In genomic region chr17:81865358-81865732, GRCh38 we compare ENCODE assay signal across 17 cellular contexts. TPM values are rescaled to one million over a fixed set of nuclear protein-coding genes. Genes with fewer than 3 reads are reported as not detected.
DNase-seq lines count a peak whose midpoint lies in the region; ATAC-seq lines count a peak whose summit lies in the region.
"Had no signal": no experiment of that assay in that cellular context is flagged by ENCODE, and none has a peak within 500 bp of the region (broad histone marks: within the 10 kb centered on the region; RNA-seq: fewer than 3 reads in every experiment).

No MANE protein-coding gene starts in this region.

- peaks cover 47% of the 10 kb centered on the region for H3K36me3 Mint-ChIP-seq in T-helper 2 cell treated with Interferon-gamma antibody and Interleukin-4, amounts not matched to agents 5 μg/mL and 100 μg/mL, for 36 hours (ENCODE audit: low read depth)
- H3K36me3 Mint-ChIP-seq in central memory CD8-positive, alpha-beta T cell (ENCODE audit: insufficient read depth) = peaks cover 61% of the 10 kb centered on the region

- H2AFZ ChIP-seq in GM23248 (no peak overlapping the region), neuronal stem cell (ENCODE audit: low read length) (no peak overlapping the region)
- H2AFZ ChIP-seq: hepatocyte had no signal

- no peaks in the 10 kb centered on the region for H3K9me2 ChIP-seq in GM23248 (ENCODE audit: insufficient read depth)

- in situ Hi-C loops in GM23248 (cut with MboI) = no loop called here

- H3K27ac ChIP-seq in GM23248 = peak overlapping the region; percentile 90; the same call in 1 of the 2 replicates
- H3K27ac ChIP-seq in neuronal stem cell (replicated peaks; ENCODE audit: low read length) = no peak overlapping the region
- H3K27ac ChIP-seq: hepatocyte, suprapubic skin had no signal

- no peak for DNase-seq in T-helper 2 cell treated with Interferon-gamma antibody and Interleukin-4, amounts not matched to agents 5 μg/mL and 100 μg/mL, for 36 hours (ENCODE audit: low spot score)
- no peak for DNase-seq in T-helper 2 cell
- DNase-seq in GM23248 = no peak
- no peak for DNase-seq in central memory CD8-positive, alpha-beta T cell (ENCODE audit: low spot score in 2 of 2)
- DNase-seq in neuronal stem cell (ENCODE audit: low spot score) = no peak
- DNase-seq in Ammon's horn (ENCODE audit: low spot score) = no peak
- no peak for DNase-seq in NCI-H526 (lab: John Stamatoyannopoulos, UW)
- DNase-seq in H4 (ENCODE audit: low spot score) = no peak
- DNase-seq: NCI-H1694, NCI-H446 treated with DMSO at 0.1 percent for 48 hours had no signal

- H3K9me3 ChIP-seq in GM23248 (ENCODE audit: low read depth) = no peaks in the 10 kb centered on the region
- H3K9me3 ChIP-seq in neuronal stem cell (replicated peaks in 1 of 2; ENCODE audit: control insufficient read depth in 2 of 2, insufficient read depth in 1 of 2, low read depth in 1 of 2, low read length in 2 of 2) = no peaks in the 10 kb centered on the region
- H3K9me3 ChIP-seq: neutrophil, suprapubic skin had no signal

- no peaks in the 10 kb centered on the region for H4K20me1 ChIP-seq in GM23248 (ENCODE audit: insufficient read depth)

- H3K27me3 ChIP-seq in GM23248 (replicated peaks; ENCODE audit: insufficient read depth) = no peaks in the 10 kb centered on the region
- no peaks in the 10 kb centered on the region for H3K27me3 ChIP-seq in neuronal stem cell (ENCODE audit: control insufficient read depth in 3 of 3, insufficient read depth in 3 of 3, low read depth in 1 of 3, low read length in 3 of 3)
- H3K27me3 ChIP-seq: hepatocyte, neutrophil, suprapubic skin had no signal

- no peak overlapping the region for H3K18ac ChIP-seq in neuronal stem cell (ENCODE audit: low read length)

- H4K91ac ChIP-seq in neuronal stem cell (ENCODE audit: low read depth, low read length, poor library complexity) = no peak overlapping the region

- H3K27me3 Mint-ChIP-seq in T-helper 2 cell treated with Interferon-gamma antibody and Interleukin-4, amounts not matched to agents 5 μg/mL and 100 μg/mL, for 36 hours (ENCODE audit: low read depth) = no peaks in the 10 kb centered on the region
- no peaks in the 10 kb centered on the region for H3K27me3 Mint-ChIP-seq in central memory CD8-positive, alpha-beta T cell
- H3K27me3 Mint-ChIP-seq: activated naive CD8-positive, alpha-beta T cell had no signal

- H3K4me3 ChIP-seq in GM23248 (no peak overlapping the region), neuronal stem cell (ENCODE audit: low read length in 2 of 2) (no peak overlapping the region)
- H3K4me3 ChIP-seq: hepatocyte, skin epidermis, suprapubic skin had no signal

- H2BK5ac ChIP-seq in neuronal stem cell (ENCODE audit: low read length) = peak overlapping the region; percentile 80

- H2BK15ac ChIP-seq in neuronal stem cell (ENCODE audit: low read length) = no peak overlapping the region

- 93 to 96% methylated on average over 8 of the region's 8 CpGs for WGBS in GM23248 (ENCODE audit: low coverage in 1 of 2, low lambda C conversion rate in 2 of 2, missing lambda C conversion rate in 2 of 2), 2 experiments
- WGBS in neuronal stem cell (ENCODE audit: extremely low coverage in 2 of 2, insufficient read length in 2 of 2, insufficient replicate concordance in 1 of 2), 2 donors = no CpG with 5 or more reads among the region's 8 CpGs

- H3F3A ChIP-seq in GM23248 (ENCODE audit: insufficient read depth) = peaks cover 45% of the 10 kb centered on the region

- no peaks in the 10 kb centered on the region for H3K9me3 Mint-ChIP-seq in T-helper 2 cell treated with Interferon-gamma antibody and Interleukin-4, amounts not matched to agents 5 μg/mL and 100 μg/mL, for 36 hours
- no peaks in the 10 kb centered on the region for H3K9me3 Mint-ChIP-seq in central memory CD8-positive, alpha-beta T cell

- no peak overlapping the region for H3K4ac ChIP-seq in neuronal stem cell (ENCODE audit: low read length)

- H3K36me3 ChIP-seq in GM23248 (ENCODE audit: low read depth) (no peaks in the 10 kb centered on the region), neuronal stem cell (replicated peaks in 1 of 2; ENCODE audit: control insufficient read depth in 2 of 2, insufficient read depth in 2 of 2, low read length in 2 of 2) (peaks cover 37 to 74% of the 10 kb centered on the region in 2 donors)

- H3K4me2 ChIP-seq in GM23248 (ENCODE audit: unreplicated experiment) (no peak overlapping the region), neuronal stem cell (ENCODE audit: insufficient read depth, low read length, poor library complexity, severe bottlenecking) (no peak overlapping the region)
- H3K4me2 ChIP-seq: hepatocyte had no signal

- no peak overlapping the region for H4K8ac ChIP-seq in neuronal stem cell (ENCODE audit: low read depth, low read length)

- no peak overlapping the region for H3K4me3 Mint-ChIP-seq in T-helper 2 cell treated with Interferon-gamma antibody and Interleukin-4, amounts not matched to agents 5 μg/mL and 100 μg/mL, for 36 hours
- H3K4me3 Mint-ChIP-seq in central memory CD8-positive, alpha-beta T cell = peak overlapping the region; percentile 34
- H3K4me3 Mint-ChIP-seq: activated naive CD8-positive, alpha-beta T cell had no signal

- H3K79me1 ChIP-seq in neuronal stem cell (ENCODE audit: low read depth, low read length) = peaks cover 26% of the 10 kb centered on the region

- peak overlapping the region; percentile 45 for H3K27ac Mint-ChIP-seq in T-helper 2 cell treated with Interferon-gamma antibody and Interleukin-4, amounts not matched to agents 5 μg/mL and 100 μg/mL, for 36 hours
- H3K27ac Mint-ChIP-seq in central memory CD8-positive, alpha-beta T cell (ENCODE audit: low read depth) = peak overlapping the region; percentile 73

- H3K4me1 ChIP-seq in GM23248 (ENCODE audit: insufficient read depth) = peaks cover 21% of the 10 kb centered on the region
- H3K4me1 ChIP-seq in neuronal stem cell (ENCODE audit: control insufficient read depth in 2 of 2, insufficient read depth in 1 of 2, low read depth in 1 of 2, low read length in 2 of 2) = peaks cover 13 to 21% of the 10 kb centered on the region in 2 donors

- H3K79me2 ChIP-seq in GM23248 (ENCODE audit: insufficient read depth) = peaks cover 64% of the 10 kb centered on the region

- no peak overlapping the region for H2BK120ac ChIP-seq in neuronal stem cell (ENCODE audit: low read depth, low read length)

- H3K9ac ChIP-seq in GM23248 (peak overlapping the region; percentile 44; the same call in 1 of the 2 replicates), neuronal stem cell (ENCODE audit: low read depth, low read length, poor library complexity) (no peak overlapping the region)

- H3K14ac ChIP-seq in neuronal stem cell (ENCODE audit: low read length) = no peak overlapping the region

- H2BK12ac ChIP-seq in neuronal stem cell (ENCODE audit: low read length) = no peak overlapping the region

- ATAC-seq in central memory CD8-positive, alpha-beta T cell (replicated peaks; ENCODE audit: extremely low read depth, poor library complexity, severe bottlenecking) = no peak
- ATAC-seq: esophagus mucosa had no signal

- peak overlapping the region; percentile 80 for H3K23ac ChIP-seq in neuronal stem cell (ENCODE audit: low read depth, low read length, poor library complexity)

- peaks cover 22% of the 10 kb centered on the region for H3K4me1 Mint-ChIP-seq in T-helper 2 cell treated with Interferon-gamma antibody and Interleukin-4, amounts not matched to agents 5 μg/mL and 100 μg/mL, for 36 hours (ENCODE audit: low read depth)
- H3K4me1 Mint-ChIP-seq in central memory CD8-positive, alpha-beta T cell = peaks cover 38% of the 10 kb centered on the region

- no peak overlapping the region for H2AK5ac ChIP-seq in neuronal stem cell (ENCODE audit: low read depth, low read length)

RNA-seq across cellular contexts. Expression of gene P4HB, which starts 5.0 kb away (rescaled TPM):
- 3,203 and 4,003 TPM in 2 replicates for total RNA-seq in GM23248 (2014; rRNA removed; shearing (Covaris generic))
- 1,651 and 1,674 TPM in 2 replicates for polyA plus RNA-seq in GM23248 (2016; fragmentation: Nextera tagmentation; extraction: Ambion mirVana)
- 321 TPM for polyA plus RNA-seq in neuronal stem cell (2013, experiment 1 of 2)
- 298 TPM for polyA plus RNA-seq in neuronal stem cell (2013, experiment 2 of 2)
- total RNA-seq in H4 (2014; rRNA removed; shearing (Covaris generic)) = 921 and 1,439 TPM in 2 replicates

RNA-seq across cellular contexts. Expression of gene ARHGDIA, which starts 5.8 kb away (rescaled TPM):
- 193 and 208 TPM in 2 replicates for total RNA-seq in GM23248 (2014; rRNA removed; shearing (Covaris generic))
- 310 and 313 TPM in 2 replicates for polyA plus RNA-seq in GM23248 (2016; fragmentation: Nextera tagmentation; extraction: Ambion mirVana)
- polyA plus RNA-seq in neuronal stem cell (2013, experiment 1 of 2) = 124 TPM
- polyA plus RNA-seq in neuronal stem cell (2013, experiment 2 of 2) = 118 TPM
- 78.2 and 78.9 TPM in 2 replicates for total RNA-seq in H4 (2014; rRNA removed; shearing (Covaris generic))

RNA-seq across cellular contexts. Expression of gene ALYREF, which starts 26.0 kb away (rescaled TPM):
- 80.6 and 100 TPM in 2 replicates for total RNA-seq in GM23248 (2014; rRNA removed; shearing (Covaris generic))
- polyA plus RNA-seq in GM23248 (2016; fragmentation: Nextera tagmentation; extraction: Ambion mirVana) = 6.9 and 8.6 TPM in 2 replicates
- 76.8 TPM for polyA plus RNA-seq in neuronal stem cell (2013, experiment 1 of 2)
- polyA plus RNA-seq in neuronal stem cell (2013, experiment 2 of 2) = 74.5 TPM
- total RNA-seq in H4 (2014; rRNA removed; shearing (Covaris generic)) = 149 and 166 TPM in 2 replicates

RNA-seq across cellular contexts. Expression of gene ANAPC11, which starts 26.2 kb away (rescaled TPM):
- total RNA-seq in GM23248 (2014; rRNA removed; shearing (Covaris generic)) = 175 and 179 TPM in 2 replicates
- 428 and 436 TPM in 2 replicates for polyA plus RNA-seq in GM23248 (2016; fragmentation: Nextera tagmentation; extraction: Ambion mirVana)
- 316 TPM for polyA plus RNA-seq in neuronal stem cell (2013, experiment 1 of 2)
- polyA plus RNA-seq in neuronal stem cell (2013, experiment 2 of 2) = 330 TPM
- 189 and 222 TPM in 2 replicates for total RNA-seq in H4 (2014; rRNA removed; shearing (Covaris generic))

RNA-seq across cellular contexts. Expression of gene PPP1R27, which starts 30.5 kb away (rescaled TPM):
- not detected in 2 replicates for total RNA-seq in GM23248 (2014; rRNA removed; shearing (Covaris generic))
- polyA plus RNA-seq in GM23248 (2016; fragmentation: Nextera tagmentation; extraction: Ambion mirVana) = 0.37 TPM in 1 of 2 replicates, not detected in the other
- 0.20 TPM for polyA plus RNA-seq in neuronal stem cell (2013, experiment 1 of 2)
- 0.21 TPM for polyA plus RNA-seq in neuronal stem cell (2013, experiment 2 of 2)
- not detected in 2 replicates for total RNA-seq in H4 (2014; rRNA removed; shearing (Covaris generic))
- total RNA-seq: hepatocyte, LHCN-M2 had no signal
